ENCODE assay signal across 12 cellular contexts in genomic region chr12:110913119-110914056, GRCh38. TPM values are rescaled to one million over a fixed set of nuclear protein-coding genes. Genes with fewer than 3 reads are reported as not detected.
DNase-seq lines count a peak whose midpoint lies in the region; ATAC-seq lines count a peak whose summit lies in the region.
"Had no signal": no experiment of that assay in that cellular context is flagged by ENCODE, and none has a peak within 500 bp of the region (broad histone marks: within the 10 kb centered on the region; RNA-seq: fewer than 3 reads in every experiment).

No MANE protein-coding gene starts in this region.

- H3K27ac ChIP-seq in Karpas-422 (ENCODE audit: low read length) = no peak overlapping the region
- H3K27ac ChIP-seq: 22Rv1 had no signal

- H3K79me2 ChIP-seq in Karpas-422 (ENCODE audit: low read length) = no peaks in the 10 kb centered on the region

- no peaks in the 10 kb centered on the region for H4K20me1 ChIP-seq in Karpas-422 (ENCODE audit: insufficient read depth, low read depth, low read length)

- no peak overlapping the region for H2AFZ ChIP-seq in Karpas-422 (ENCODE audit: low read length)

- no peaks in the 10 kb centered on the region for H3K4me1 Mint-ChIP-seq in stimulated activated effector memory CD8-positive, alpha-beta T cell treated with anti-CD3 and anti-CD28 coated beads, Interleukin-12 subunit alpha, Interleukin-12 subunit beta, amount 100 ng/mL, for 72 hours

- peaks cover 8% of the 10 kb centered on the region for H3K4me1 ChIP-seq in Karpas-422 (ENCODE audit: low read length)

- no peak overlapping the region for H3K4me2 ChIP-seq in Karpas-422 (ENCODE audit: low read depth, low read length, poor library complexity, severe bottlenecking)

- H3K4me3 ChIP-seq in Karpas-422 (ENCODE audit: low read length) = no peak overlapping the region

- no peak for DNase-seq in activated CD4-positive, CD25-positive, alpha-beta regulatory T cell treated with anti-CD3 and anti-CD28 coated beads, Interleukin-2, amount 50 U/mL, for 72 hours
- DNase-seq in Karpas-422 = peak; percentile 50
- DNase-seq in stimulated activated effector memory CD8-positive, alpha-beta T cell treated with anti-CD3 and anti-CD28 coated beads, Interleukin-12 subunit alpha, Interleukin-12 subunit beta, amount 100 ng/mL, for 72 hours (ENCODE audit: low spot score in 2 of 2) = no peak
- DNase-seq in activated T-cell treated with anti-CD3 and anti-CD28 coated beads, Interleukin-2, amount 50 U/mL, for 48 hours = no peak
- DNase-seq in cortex of kidney (lab: John Stamatoyannopoulos, UW) = no peak
- no peak for DNase-seq in AG20443 (ENCODE audit: low spot score)
- DNase-seq: foreskin melanocyte, NCI-H2081 treated with DMSO at 0.1 percent for 48 hours, T-helper 2 cell had no signal

- no peak overlapping the region for H3K27ac Mint-ChIP-seq in stimulated activated effector memory CD8-positive, alpha-beta T cell treated with anti-CD3 and anti-CD28 coated beads, Interleukin-12 subunit alpha, Interleukin-12 subunit beta, amount 100 ng/mL, for 72 hours

- H3K4me3 Mint-ChIP-seq in stimulated activated effector memory CD8-positive, alpha-beta T cell treated with anti-CD3 and anti-CD28 coated beads, Interleukin-12 subunit alpha, Interleukin-12 subunit beta, amount 100 ng/mL, for 72 hours = no peak overlapping the region

- peak; percentile 38 to 69 for ATAC-seq in activated CD4-positive, CD25-positive, alpha-beta regulatory T cell treated with anti-CD3 and anti-CD28 coated beads, Interleukin-2, amount 50 U/mL, for 24 hours
- peak; percentile 98 for ATAC-seq in HG02759 (IDR thresholded peaks at IDR 0.05; ENCODE audit: unreplicated experiment)
- peak; percentile 50 for ATAC-seq in stimulated activated effector memory CD8-positive, alpha-beta T cell treated with anti-CD3 and anti-CD28 coated beads, Interleukin-12 subunit alpha, Interleukin-12 subunit beta, amount 100 ng/mL, for 72 hours

- no peaks in the 10 kb centered on the region for H3K36me3 Mint-ChIP-seq in stimulated activated effector memory CD8-positive, alpha-beta T cell treated with anti-CD3 and anti-CD28 coated beads, Interleukin-12 subunit alpha, Interleukin-12 subunit beta, amount 100 ng/mL, for 72 hours

- H3K9me2 ChIP-seq in Karpas-422 (replicated peaks; ENCODE audit: insufficient read depth, low read length) = no peaks in the 10 kb centered on the region

- no peak overlapping the region for H3K9ac ChIP-seq in Karpas-422 (ENCODE audit: low read length)

- no peaks in the 10 kb centered on the region for H3K9me3 Mint-ChIP-seq in stimulated activated effector memory CD8-positive, alpha-beta T cell treated with anti-CD3 and anti-CD28 coated beads, Interleukin-12 subunit alpha, Interleukin-12 subunit beta, amount 100 ng/mL, for 72 hours

- no peaks in the 10 kb centered on the region for H3K9me3 ChIP-seq in Karpas-422 (ENCODE audit: low read length)

- H3K27me3 ChIP-seq in Karpas-422 (ENCODE audit: low read length) = no peaks in the 10 kb centered on the region

- H3K36me3 ChIP-seq in Karpas-422 (ENCODE audit: insufficient read depth, low read length) = no peaks in the 10 kb centered on the region

RNA-seq across cellular contexts. Expression of gene MYL2, which starts 7.0 kb away (rescaled TPM):
- total RNA-seq in Karpas-422 (2014; rRNA removed; shearing (Covaris generic); ENCODE audit: low replicate concordance) = not detected in 2 replicates
